In the genomic region with DNA sequence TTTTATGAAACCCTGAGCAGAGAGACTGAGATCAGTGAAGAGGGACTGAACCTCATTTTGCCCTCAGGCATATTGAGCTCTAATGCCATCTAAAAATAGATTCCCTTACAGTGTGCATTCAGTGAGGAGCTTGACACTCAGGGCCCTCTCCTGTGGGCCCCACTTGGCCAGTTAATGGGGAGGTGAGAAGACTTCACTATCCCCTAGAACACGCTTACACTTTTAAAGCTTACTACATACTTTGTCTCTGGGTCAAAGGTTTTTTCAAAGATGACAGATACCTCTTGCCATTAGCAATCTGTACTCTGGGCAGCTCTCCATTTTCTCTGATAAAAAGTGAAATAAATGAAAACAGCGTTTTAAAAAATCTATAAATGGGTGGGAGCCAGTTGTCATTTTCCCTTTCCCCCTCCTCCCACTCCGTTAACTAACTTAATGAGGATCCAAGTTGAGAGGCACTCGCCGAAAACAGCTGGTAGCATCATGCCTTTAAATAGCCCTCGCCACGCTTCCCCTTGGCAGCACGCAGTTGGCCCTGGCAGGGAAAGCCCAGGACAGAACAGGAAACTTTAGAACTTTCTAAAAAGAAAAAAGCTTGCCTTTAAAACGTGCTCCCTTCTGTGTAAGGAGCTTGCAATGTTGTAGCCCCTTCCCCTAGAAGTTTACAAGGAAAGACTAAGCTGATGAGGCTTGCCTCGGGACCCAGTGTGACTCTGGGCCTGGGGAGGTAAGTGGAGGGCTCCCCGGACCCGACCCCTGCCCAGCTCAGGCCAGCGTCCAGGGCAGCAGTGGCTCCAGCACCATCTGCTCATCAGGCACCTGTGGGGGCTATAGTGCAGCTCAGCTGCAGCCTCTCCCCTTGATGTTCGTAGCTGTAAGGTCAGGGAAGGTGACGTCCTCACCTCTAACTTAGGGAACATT, we compare ENCODE assay signal across 1 cellular context.
TF ChIP-seq lines count a peak whose summit lies in the region.

No MANE protein-coding gene starts in this region.

TF ChIP-seq in GM23338, 12 proteins besides CTCF, POLR2A, EP300 and RAD21 (continued from another document):
- TF ChIP-seq, protein P1, sequence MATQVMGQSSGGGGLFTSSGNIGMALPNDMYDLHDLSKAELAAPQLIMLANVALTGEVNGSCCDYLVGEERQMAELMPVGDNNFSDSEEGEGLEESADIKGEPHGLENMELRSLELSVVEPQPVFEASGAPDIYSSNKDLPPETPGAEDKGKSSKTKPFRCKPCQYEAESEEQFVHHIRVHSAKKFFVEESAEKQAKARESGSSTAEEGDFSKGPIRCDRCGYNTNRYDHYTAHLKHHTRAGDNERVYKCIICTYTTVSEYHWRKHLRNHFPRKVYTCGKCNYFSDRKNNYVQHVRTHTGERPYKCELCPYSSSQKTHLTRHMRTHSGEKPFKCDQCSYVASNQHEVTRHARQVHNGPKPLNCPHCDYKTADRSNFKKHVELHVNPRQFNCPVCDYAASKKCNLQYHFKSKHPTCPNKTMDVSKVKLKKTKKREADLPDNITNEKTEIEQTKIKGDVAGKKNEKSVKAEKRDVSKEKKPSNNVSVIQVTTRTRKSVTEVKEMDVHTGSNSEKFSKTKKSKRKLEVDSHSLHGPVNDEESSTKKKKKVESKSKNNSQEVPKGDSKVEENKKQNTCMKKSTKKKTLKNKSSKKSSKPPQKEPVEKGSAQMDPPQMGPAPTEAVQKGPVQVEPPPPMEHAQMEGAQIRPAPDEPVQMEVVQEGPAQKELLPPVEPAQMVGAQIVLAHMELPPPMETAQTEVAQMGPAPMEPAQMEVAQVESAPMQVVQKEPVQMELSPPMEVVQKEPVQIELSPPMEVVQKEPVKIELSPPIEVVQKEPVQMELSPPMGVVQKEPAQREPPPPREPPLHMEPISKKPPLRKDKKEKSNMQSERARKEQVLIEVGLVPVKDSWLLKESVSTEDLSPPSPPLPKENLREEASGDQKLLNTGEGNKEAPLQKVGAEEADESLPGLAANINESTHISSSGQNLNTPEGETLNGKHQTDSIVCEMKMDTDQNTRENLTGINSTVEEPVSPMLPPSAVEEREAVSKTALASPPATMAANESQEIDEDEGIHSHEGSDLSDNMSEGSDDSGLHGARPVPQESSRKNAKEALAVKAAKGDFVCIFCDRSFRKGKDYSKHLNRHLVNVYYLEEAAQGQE (IDR thresholded peaks at IDR 0.05; ENCODE audit: unreplicated experiment): no peak
- no peak for TF ChIP-seq EZH2phosphoT487 (IDR thresholded peaks at IDR 0.05; ENCODE audit: unreplicated experiment)
- TF ChIP-seq ZNF331 (CRISPR knock-in tag; IDR thresholded peaks at IDR 0.05; ENCODE audit: low read depth): no peak
- no peak for TF ChIP-seq EZH2 (IDR thresholded peaks at IDR 0.05; ENCODE audit: low read depth, unreplicated experiment)
- TF ChIP-seq, protein P2, sequence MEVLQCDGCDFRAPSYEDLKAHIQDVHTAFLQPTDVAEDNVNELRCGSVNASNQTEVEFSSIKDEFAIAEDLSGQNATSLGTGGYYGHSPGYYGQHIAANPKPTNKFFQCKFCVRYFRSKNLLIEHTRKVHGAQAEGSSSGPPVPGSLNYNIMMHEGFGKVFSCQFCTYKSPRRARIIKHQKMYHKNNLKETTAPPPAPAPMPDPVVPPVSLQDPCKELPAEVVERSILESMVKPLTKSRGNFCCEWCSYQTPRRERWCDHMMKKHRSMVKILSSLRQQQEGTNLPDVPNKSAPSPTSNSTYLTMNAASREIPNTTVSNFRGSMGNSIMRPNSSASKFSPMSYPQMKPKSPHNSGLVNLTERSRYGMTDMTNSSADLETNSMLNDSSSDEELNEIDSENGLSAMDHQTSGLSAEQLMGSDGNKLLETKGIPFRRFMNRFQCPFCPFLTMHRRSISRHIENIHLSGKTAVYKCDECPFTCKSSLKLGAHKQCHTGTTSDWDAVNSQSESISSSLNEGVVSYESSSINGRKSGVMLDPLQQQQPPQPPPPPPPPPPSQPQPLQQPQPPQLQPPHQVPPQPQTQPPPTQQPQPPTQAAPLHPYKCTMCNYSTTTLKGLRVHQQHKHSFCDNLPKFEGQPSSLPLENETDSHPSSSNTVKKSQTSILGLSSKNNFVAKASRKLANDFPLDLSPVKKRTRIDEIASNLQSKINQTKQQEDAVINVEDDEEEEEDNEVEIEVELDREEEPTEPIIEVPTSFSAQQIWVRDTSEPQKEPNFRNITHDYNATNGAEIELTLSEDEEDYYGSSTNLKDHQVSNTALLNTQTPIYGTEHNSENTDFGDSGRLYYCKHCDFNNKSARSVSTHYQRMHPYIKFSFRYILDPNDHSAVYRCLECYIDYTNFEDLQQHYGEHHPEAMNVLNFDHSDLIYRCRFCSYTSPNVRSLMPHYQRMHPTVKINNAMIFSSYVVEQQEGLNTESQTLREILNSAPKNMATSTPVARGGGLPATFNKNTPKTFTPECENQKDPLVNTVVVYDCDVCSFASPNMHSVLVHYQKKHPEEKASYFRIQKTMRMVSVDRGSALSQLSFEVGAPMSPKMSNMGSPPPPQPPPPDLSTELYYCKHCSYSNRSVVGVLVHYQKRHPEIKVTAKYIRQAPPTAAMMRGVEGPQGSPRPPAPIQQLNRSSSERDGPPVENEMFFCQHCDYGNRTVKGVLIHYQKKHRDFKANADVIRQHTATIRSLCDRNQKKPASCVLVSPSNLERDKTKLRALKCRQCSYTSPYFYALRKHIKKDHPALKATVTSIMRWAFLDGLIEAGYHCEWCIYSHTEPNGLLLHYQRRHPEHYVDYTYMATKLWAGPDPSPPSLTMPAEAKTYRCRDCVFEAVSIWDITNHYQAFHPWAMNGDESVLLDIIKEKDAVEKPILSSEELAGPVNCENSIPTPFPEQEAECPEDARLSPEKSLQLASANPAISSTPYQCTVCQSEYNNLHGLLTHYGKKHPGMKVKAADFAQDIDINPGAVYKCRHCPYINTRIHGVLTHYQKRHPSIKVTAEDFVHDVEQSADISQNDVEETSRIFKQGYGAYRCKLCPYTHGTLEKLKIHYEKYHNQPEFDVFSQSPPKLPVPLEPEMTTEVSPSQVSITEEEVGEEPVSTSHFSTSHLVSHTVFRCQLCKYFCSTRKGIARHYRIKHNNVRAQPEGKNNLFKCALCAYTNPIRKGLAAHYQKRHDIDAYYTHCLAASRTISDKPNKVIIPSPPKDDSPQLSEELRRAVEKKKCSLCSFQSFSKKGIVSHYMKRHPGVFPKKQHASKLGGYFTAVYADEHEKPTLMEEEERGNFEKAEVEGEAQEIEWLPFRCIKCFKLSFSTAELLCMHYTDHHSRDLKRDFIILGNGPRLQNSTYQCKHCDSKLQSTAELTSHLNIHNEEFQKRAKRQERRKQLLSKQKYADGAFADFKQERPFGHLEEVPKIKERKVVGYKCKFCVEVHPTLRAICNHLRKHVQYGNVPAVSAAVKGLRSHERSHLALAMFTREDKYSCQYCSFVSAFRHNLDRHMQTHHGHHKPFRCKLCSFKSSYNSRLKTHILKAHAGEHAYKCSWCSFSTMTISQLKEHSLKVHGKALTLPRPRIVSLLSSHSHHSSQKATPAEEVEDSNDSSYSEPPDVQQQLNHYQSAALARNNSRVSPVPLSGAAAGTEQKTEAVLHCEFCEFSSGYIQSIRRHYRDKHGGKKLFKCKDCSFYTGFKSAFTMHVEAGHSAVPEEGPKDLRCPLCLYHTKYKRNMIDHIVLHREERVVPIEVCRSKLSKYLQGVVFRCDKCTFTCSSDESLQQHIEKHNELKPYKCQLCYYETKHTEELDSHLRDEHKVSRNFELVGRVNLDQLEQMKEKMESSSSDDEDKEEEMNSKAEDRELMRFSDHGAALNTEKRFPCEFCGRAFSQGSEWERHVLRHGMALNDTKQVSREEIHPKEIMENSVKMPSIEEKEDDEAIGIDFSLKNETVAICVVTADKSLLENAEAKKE (CRISPR knock-in tag; IDR thresholded peaks at IDR 0.05): no peak
- no peak for TF ChIP-seq STAT1 (IDR thresholded peaks at IDR 0.05; ENCODE audit: unreplicated experiment)
- TF ChIP-seq CREB1 (CRISPR knock-in tag; IDR thresholded peaks at IDR 0.05; ENCODE audit: low read depth): no peak
- TF ChIP-seq NANOG (IDR thresholded peaks at IDR 0.05; ENCODE audit: borderline replicate concordance): no peak
- TF ChIP-seq, protein P3, sequence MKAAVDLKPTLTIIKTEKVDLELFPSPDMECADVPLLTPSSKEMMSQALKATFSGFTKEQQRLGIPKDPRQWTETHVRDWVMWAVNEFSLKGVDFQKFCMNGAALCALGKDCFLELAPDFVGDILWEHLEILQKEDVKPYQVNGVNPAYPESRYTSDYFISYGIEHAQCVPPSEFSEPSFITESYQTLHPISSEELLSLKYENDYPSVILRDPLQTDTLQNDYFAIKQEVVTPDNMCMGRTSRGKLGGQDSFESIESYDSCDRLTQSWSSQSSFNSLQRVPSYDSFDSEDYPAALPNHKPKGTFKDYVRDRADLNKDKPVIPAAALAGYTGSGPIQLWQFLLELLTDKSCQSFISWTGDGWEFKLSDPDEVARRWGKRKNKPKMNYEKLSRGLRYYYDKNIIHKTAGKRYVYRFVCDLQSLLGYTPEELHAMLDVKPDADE (IDR thresholded peaks at IDR 0.05): no peak
